8 cellular contexts compared by ENCODE assay signal in genomic region chr17:57084802-57085447, GRCh38. TPM values are rescaled to one million over a fixed set of nuclear protein-coding genes. Genes with fewer than 3 reads are reported as not detected.
A peak's percentile ranks its signal among the peaks of the same experiment; 100 is the strongest.
DNase-seq lines count a peak whose midpoint lies in the region; ATAC-seq and TF ChIP-seq lines count a peak whose summit lies in the region.

Gene AKAP1, plus strand, starts transcription at chr17:57085246. Its CDS starts 20,219 bp downstream, at chr17:57105465.

- H3K27me3 Mint-ChIP-seq in activated T-helper 2 cell treated with anti-CD3 and anti-CD28 coated beads, Interferon-gamma antibody, Interleukin-2, Interleukin-4, amounts not matched to agents 10 μg/mL and 5 μg/mL and 100 μg/mL, durations not matched to agents 14 hours and 24 hours and 36 hours (ENCODE audit: low read depth): peaks cover 11% of the 10 kb centered on the region
- H3K27me3 Mint-ChIP-seq in natural killer cell treated with Interleukin-12 subunit alpha and Interleukin-12 subunit beta and Interleukin-15 and Interleukin-18, amount 100 ng/mL, for 72 hours: no peaks in the 10 kb centered on the region

- no peaks in the 10 kb centered on the region for H3F3A ChIP-seq in Loucy (ENCODE audit: low read depth)

- peak within 1 kb of the TSS; percentile 93 for H3K4me2 ChIP-seq in Loucy (ENCODE audit: low read depth, low read length, poor library complexity, severe bottlenecking)

- peak; percentile 88 for ATAC-seq in RWPE2 (ENCODE audit: low read depth)
- ATAC-seq in natural killer cell treated with Interleukin-12 subunit alpha and Interleukin-12 subunit beta and Interleukin-15 and Interleukin-18, amount 100 ng/mL, for 72 hours: peak; percentile 95 to 97
- peak; percentile 97 for ATAC-seq in stimulated activated naive CD8-positive, alpha-beta T cell treated with anti-CD3 and anti-CD28 coated beads, Interleukin-15, Interleukin-2, amounts not matched to agents 100 U/mL and 50 U/mL, for 24 hours

- peaks cover 17% of the 10 kb centered on the region for H3K36me3 Mint-ChIP-seq in activated T-helper 2 cell treated with anti-CD3 and anti-CD28 coated beads, Interferon-gamma antibody, Interleukin-2, Interleukin-4, amounts not matched to agents 10 μg/mL and 5 μg/mL and 100 μg/mL, durations not matched to agents 14 hours and 24 hours and 36 hours (ENCODE audit: low read depth)
- H3K36me3 Mint-ChIP-seq in natural killer cell treated with Interleukin-12 subunit alpha and Interleukin-12 subunit beta and Interleukin-15 and Interleukin-18, amount 100 ng/mL, for 72 hours: no peaks in the 10 kb centered on the region

- intact Hi-C loops in activated T-helper 2 cell treated with anti-CD3 and anti-CD28 coated beads, Interferon-gamma antibody, Interleukin-2, Interleukin-4, amounts not matched to agents 10 μg/mL and 5 μg/mL and 100 μg/mL, durations not matched to agents 14 hours and 24 hours and 36 hours (cut with micrococcal nuclease): loop anchor here (2.0 to 5.0 kb wide), 3 partner anchors 123 to 922 kb away; partner anchors contain the start of genes COIL, DGKE and SRSF1

- peaks cover 35% of the 10 kb centered on the region for H4K20me1 ChIP-seq in Loucy (ENCODE audit: insufficient read depth, low read length, poor library complexity, severe bottlenecking)

- no peaks in the 10 kb centered on the region for H3K9me3 Mint-ChIP-seq in activated T-helper 2 cell treated with anti-CD3 and anti-CD28 coated beads, Interferon-gamma antibody, Interleukin-2, Interleukin-4, amounts not matched to agents 10 μg/mL and 5 μg/mL and 100 μg/mL, durations not matched to agents 14 hours and 24 hours and 36 hours
- no peaks in the 10 kb centered on the region for H3K9me3 Mint-ChIP-seq in natural killer cell treated with Interleukin-12 subunit alpha and Interleukin-12 subunit beta and Interleukin-15 and Interleukin-18, amount 100 ng/mL, for 72 hours

- H3K4me1 ChIP-seq in ES-I3 (ENCODE audit: insufficient read depth, low read length): peaks cover 10% of the 10 kb centered on the region; the same call in 1 of the 2 replicates
- peaks cover 50% of the 10 kb centered on the region for H3K4me1 ChIP-seq in Loucy (ENCODE audit: insufficient read depth, low read length, poor library complexity, severe bottlenecking)
- H3K4me1 ChIP-seq in RWPE2 (ENCODE audit: insufficient read depth, poor library complexity, severe bottlenecking): peaks cover 3% of the 10 kb centered on the region

- H3K36me3 ChIP-seq in ES-I3 (ENCODE audit: insufficient read depth, low read length) (no peaks in the 10 kb centered on the region), H7 (replicated peaks; ENCODE audit: control insufficient read depth, insufficient read depth, low read length) (no peaks in the 10 kb centered on the region; the same call in 1 of the 2 replicates), Loucy (ENCODE audit: insufficient read depth, low read length) (no peaks in the 10 kb centered on the region), RWPE2 (ENCODE audit: low read depth) (no peaks in the 10 kb centered on the region)

- H3K4me1 Mint-ChIP-seq in activated T-helper 2 cell treated with anti-CD3 and anti-CD28 coated beads, Interferon-gamma antibody, Interleukin-2, Interleukin-4, amounts not matched to agents 10 μg/mL and 5 μg/mL and 100 μg/mL, durations not matched to agents 14 hours and 24 hours and 36 hours (ENCODE audit: low read depth): peaks cover 41% of the 10 kb centered on the region
- H3K4me1 Mint-ChIP-seq in natural killer cell treated with Interleukin-12 subunit alpha and Interleukin-12 subunit beta and Interleukin-15 and Interleukin-18, amount 100 ng/mL, for 72 hours (ENCODE audit: low read depth in 2 of 2): peaks cover 18 to 31% of the 10 kb centered on the region in 2 donors

- H3K9ac ChIP-seq in ES-I3 (ENCODE audit: low read depth, low read length) (peak within 1 kb of the TSS; percentile 82), Loucy (ENCODE audit: low read depth, low read length, poor library complexity, severe bottlenecking) (peak within 1 kb of the TSS; percentile 89)

- H3K9me3 ChIP-seq in ES-I3 (ENCODE audit: control insufficient read depth, insufficient read depth, low read length) (no peaks in the 10 kb centered on the region), Loucy (ENCODE audit: insufficient read depth, low read depth, low read length) (no peaks in the 10 kb centered on the region), RWPE2 (ENCODE audit: severe bottlenecking) (no peaks in the 10 kb centered on the region)

- H2AFZ ChIP-seq in Loucy (ENCODE audit: low read length): peak within 1 kb of the TSS; percentile 99

- H3K4me3 ChIP-seq in H7 (ENCODE audit: insufficient read depth, low read depth, low read length) (peak within 1 kb of the TSS; percentile 89), Loucy (ENCODE audit: low read length, poor library complexity, severe bottlenecking) (peak within 1 kb of the TSS; percentile 93), RWPE2 (ENCODE audit: severe bottlenecking) (peak within 1 kb of the TSS; percentile 78)

- H3K79me2 ChIP-seq in Loucy (ENCODE audit: insufficient read depth, low read length): peaks cover 50% of the 10 kb centered on the region

- TF ChIP-seq CTCF in Loucy (conservative IDR thresholded peaks at IDR 0.05; ENCODE audit: low read length): 0 out of 2 replicates have a peak, but pooled peaks have one; percentile 12
- TF ChIP-seq CTCF in RWPE2 (IDR thresholded peaks at IDR 0.05; ENCODE audit: poor library complexity, severe bottlenecking): peak; percentile 53

- H3K27me3 ChIP-seq in H7 (ENCODE audit: control insufficient read depth, insufficient read depth, low read length) (no peaks in the 10 kb centered on the region; the same call in 1 of the 2 replicates), Loucy (ENCODE audit: insufficient read depth, low read length, poor library complexity, severe bottlenecking) (peaks cover 1% of the 10 kb centered on the region), RWPE2 (ENCODE audit: insufficient read depth, poor library complexity, severe bottlenecking) (no peaks in the 10 kb centered on the region)

- H3K9me2 ChIP-seq in Loucy (replicated peaks; ENCODE audit: low read depth, low read length): no peaks in the 10 kb centered on the region

- H3K27ac ChIP-seq in RWPE2 (ENCODE audit: poor library complexity, severe bottlenecking): peak within 1 kb of the TSS; percentile 63

- DNase-seq in H7: peak; percentile 100
- DNase-seq in RWPE2 (ENCODE audit: low spot score): peak; percentile 97
- peak; percentile 95 for DNase-seq in activated T-helper 2 cell treated with anti-CD3 and anti-CD28 coated beads, Interferon-gamma antibody, Interleukin-2, Interleukin-4, amounts not matched to agents 10 μg/mL and 5 μg/mL and 100 μg/mL, durations not matched to agents 14 hours and 24 hours and 36 hours (ENCODE audit: low spot score)
- DNase-seq in fibroblast of peridontal ligament (ENCODE audit: extremely low read depth): peak; percentile 88
- DNase-seq in natural killer cell treated with Interleukin-12 subunit alpha and Interleukin-12 subunit beta and Interleukin-15 and Interleukin-18, amount 100 ng/mL, for 72 hours (ENCODE audit: low spot score): peak; percentile 97
- peak; percentile 96 for DNase-seq in stimulated activated naive CD8-positive, alpha-beta T cell treated with anti-CD3 and anti-CD28 coated beads, Interleukin-15, Interleukin-2, amounts not matched to agents 100 U/mL and 50 U/mL, for 24 hours

- H3K4me3 Mint-ChIP-seq in activated T-helper 2 cell treated with anti-CD3 and anti-CD28 coated beads, Interferon-gamma antibody, Interleukin-2, Interleukin-4, amounts not matched to agents 10 μg/mL and 5 μg/mL and 100 μg/mL, durations not matched to agents 14 hours and 24 hours and 36 hours (ENCODE audit: low read depth): peak within 1 kb of the TSS; percentile 86
- H3K4me3 Mint-ChIP-seq in natural killer cell treated with Interleukin-12 subunit alpha and Interleukin-12 subunit beta and Interleukin-15 and Interleukin-18, amount 100 ng/mL, for 72 hours: peak within 1 kb of the TSS; percentile 88

- peak within 1 kb of the TSS; percentile 87 for H3K27ac Mint-ChIP-seq in activated T-helper 2 cell treated with anti-CD3 and anti-CD28 coated beads, Interferon-gamma antibody, Interleukin-2, Interleukin-4, amounts not matched to agents 10 μg/mL and 5 μg/mL and 100 μg/mL, durations not matched to agents 14 hours and 24 hours and 36 hours
- peak within 1 kb of the TSS; percentile 76 to 84 for H3K27ac Mint-ChIP-seq in natural killer cell treated with Interleukin-12 subunit alpha and Interleukin-12 subunit beta and Interleukin-15 and Interleukin-18, amount 100 ng/mL, for 72 hours

RNA-seq across cellular contexts. Expression of gene AKAP1, which starts in this region (rescaled TPM):
- 62.6 and 67.8 TPM in 2 replicates for total RNA-seq in H7 (2014; rRNA removed; shearing (Covaris generic))
- total RNA-seq in activated T-helper 2 cell treated with anti-CD3 and anti-CD28 coated beads, Interferon-gamma antibody, Interleukin-2, Interleukin-4, amounts not matched to agents 10 μg/mL and 5 μg/mL and 100 μg/mL, durations not matched to agents 14 hours and 24 hours and 36 hours: 38.7 and 45.0 TPM in 2 replicates
- total RNA-seq in natural killer cell treated with Interleukin-12 subunit alpha and Interleukin-12 subunit beta and Interleukin-15 and Interleukin-18, amount 100 ng/mL, for 72 hours: 10 to 100 TPM; 25.3 to 69.9 TPM

Comparison
In these comparisons a context has a peak if more than half of its experiments do, and no peak if none do; other contexts are left out.
1. Peak in every context shown above with its lines: DNase-seq, ATAC-seq, H3K4me3 ChIP-seq and H3K27ac ChIP-seq.